Comparison of ENCODE assay signal across 30 cellular contexts in genomic region chr17:76654408-76654807, GRCh38. TPM values are rescaled to one million over a fixed set of nuclear protein-coding genes. Genes with fewer than 3 reads are reported as not detected.
"Had no signal": no experiment of that assay in that cellular context is flagged by ENCODE, and none has a peak within 500 bp of the region (broad histone marks: within the 10 kb centered on the region; RNA-seq: fewer than 3 reads in every experiment).

No MANE protein-coding gene starts in this region.

- H3K27ac ChIP-seq: breast epithelium, pancreas, prostate gland, sigmoid colon, stomach, thyroid gland, upper lobe of left lung, vagina had no signal

- H3K4me3 ChIP-seq: breast epithelium, pancreas, prostate gland, sigmoid colon, stomach, thyroid gland, upper lobe of left lung, vagina had no signal

- H3K9me3 Mint-ChIP-seq: activated T-helper 17 cell treated with anti-CD3 and anti-CD28 coated beads, Interleukin-2, amount 50 U/mL, for 72 hours; stimulated activated effector memory CD8-positive, alpha-beta T cell treated with anti-CD3 and anti-CD28 coated beads, Interleukin-12 subunit alpha, Interleukin-12 subunit beta, amount 100 ng/mL, for 72 hours had no signal

- H3K4me3 Mint-ChIP-seq: activated B cell treated with CpG ODN at 0.5 μM for 24 hours; activated T-helper 17 cell treated with anti-CD3 and anti-CD28 coated beads, Interleukin-2, amount 50 U/mL, for 72 hours; mesothelial cell of epicardium; naive B cell; nephron progenitor cell; stimulated activated effector memory CD8-positive, alpha-beta T cell treated with anti-CD3 and anti-CD28 coated beads, Interleukin-12 subunit alpha, Interleukin-12 subunit beta, amount 100 ng/mL, for 72 hours had no signal

- H3K4me1 Mint-ChIP-seq: activated B cell treated with CpG ODN at 0.5 μM for 24 hours had no signal

- H3K36me3 Mint-ChIP-seq: mesothelial cell of epicardium had no signal

- H3K36me3 ChIP-seq: breast epithelium, pancreas, prostate gland, sigmoid colon, stomach, thyroid gland, upper lobe of left lung, vagina had no signal

- H3K4me1 ChIP-seq: breast epithelium, prostate gland, sigmoid colon, upper lobe of left lung had no signal

- ATAC-seq: activated T-helper 17 cell treated with anti-CD3 and anti-CD28 coated beads, Interleukin-2, amount 50 U/mL, for 72 hours; left colon; pancreas; stimulated activated effector memory CD8-positive, alpha-beta T cell treated with anti-CD3 and anti-CD28 coated beads, Interleukin-12 subunit alpha, Interleukin-12 subunit beta, amount 100 ng/mL, for 72 hours had no signal

- H3K27me3 ChIP-seq: breast epithelium, pancreas, sigmoid colon, stomach, thyroid gland, upper lobe of left lung, vagina had no signal

- DNase-seq: activated B cell treated with CpG ODN at 0.5 μM for 24 hours; activated CD4-positive, alpha-beta T cell treated with anti-CD3 and anti-CD28 coated beads for 4 hours; activated CD4-positive, alpha-beta T cell treated with anti-CD3 and anti-CD28 coated beads, Interleukin-2, amount 50 U/mL, for 4 hours; activated CD8-positive, alpha-beta memory T cell treated with anti-CD3 and anti-CD28 coated beads, Interleukin-2, amount 50 U/mL, for 4 hours; activated gamma-delta T cell treated with Interleukin-2 at 50 U/mL for 16 hours; activated naive CD4-positive, alpha-beta T cell treated with anti-CD3 and anti-CD28 coated beads, Interleukin-2, amount 50 U/mL, for 16 hours; activated T-cell treated with anti-CD3 and anti-CD28 coated beads, Interleukin-2, amount 50 U/mL, for 1 hour; central memory CD4-positive, alpha-beta T cell; foreskin fibroblast; head of caudate nucleus; hippocampal formation; kidney; left colon; mammary epithelial cell; naive B cell; nephron progenitor cell; pancreas; small intestine; stimulated activated CD4-positive, alpha-beta T cell treated with anti-CD3 and anti-CD28 coated beads, Interleukin-4, amount 100 ng/mL, for 24 hours; stomach; thyroid gland; upper lobe of left lung had no signal

- H3K9me3 ChIP-seq: breast epithelium, pancreas, prostate gland, sigmoid colon, thyroid gland, upper lobe of left lung, vagina had no signal

- H3K27ac Mint-ChIP-seq: activated B cell treated with CpG ODN at 0.5 μM for 24 hours; activated T-helper 17 cell treated with anti-CD3 and anti-CD28 coated beads, Interleukin-2, amount 50 U/mL, for 72 hours; mesothelial cell of epicardium; nephron progenitor cell; stimulated activated effector memory CD8-positive, alpha-beta T cell treated with anti-CD3 and anti-CD28 coated beads, Interleukin-12 subunit alpha, Interleukin-12 subunit beta, amount 100 ng/mL, for 72 hours had no signal

RNA-seq across cellular contexts. Expression of gene ST6GALNAC1, which starts 10.9 kb away (rescaled TPM):
- total RNA-seq: activated B cell treated with CpG ODN at 0.5 μM for 24 hours; activated CD8-positive, alpha-beta memory T cell treated with anti-CD3 and anti-CD28 coated beads for 36 hours; mammary epithelial cell had no signal
- polyA plus RNA-seq: mammary epithelial cell had no signal
